26 cellular contexts compared by ENCODE assay signal in the genomic region with DNA sequence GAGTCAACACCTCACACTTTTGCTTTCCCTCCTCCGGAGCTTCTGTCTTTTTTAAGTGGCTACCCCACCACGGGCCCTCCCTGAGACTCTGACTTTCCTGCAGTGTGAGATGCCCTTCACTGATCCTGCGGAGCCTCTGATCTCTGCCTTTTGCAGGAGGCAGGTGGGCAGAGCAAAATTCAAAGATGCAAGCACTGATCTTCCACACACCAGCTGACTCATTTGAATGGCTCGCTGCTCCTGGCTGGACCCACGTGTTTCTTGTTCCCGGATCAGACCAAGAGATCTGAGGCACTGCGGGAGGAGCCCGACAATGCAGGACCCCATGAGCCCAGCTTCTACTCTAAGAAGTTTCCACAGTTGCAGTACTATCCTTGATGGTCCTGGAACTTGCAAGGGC.
A peak's percentile ranks its signal among the peaks of the same experiment; 100 is the strongest.
DNase-seq lines count a peak whose midpoint lies in the region; ATAC-seq, FAIRE-seq and TF ChIP-seq lines count a peak whose summit lies in the region.
"Had no signal": no experiment of that assay in that cellular context is flagged by ENCODE, and none has a peak within 500 bp of the region (broad histone marks: within the 10 kb centered on the region; RNA-seq: fewer than 3 reads in every experiment).

No MANE protein-coding gene starts in this region.

- no peak; the same call in 1 of the 3 replicates for ATAC-seq in GM23338
- ATAC-seq in HG02610 (IDR thresholded peaks at IDR 0.05; ENCODE audit: unreplicated experiment): no peak
- ATAC-seq: left lobe of liver; natural killer cell; stimulated activated naive CD8-positive, alpha-beta T cell treated with anti-CD3 and anti-CD28 coated beads, Interleukin-15, amount 100 ng/mL, for 72 hours had no signal

- H3K9me2 ChIP-seq in GM23338 (ENCODE audit: insufficient read depth): peaks cover 14% of the 10 kb centered on the region

- H3K4me3 Mint-ChIP-seq in GM23338: no peak overlapping the region
- H3K4me3 Mint-ChIP-seq: mesothelial cell of epicardium; natural killer cell; stimulated activated naive CD8-positive, alpha-beta T cell treated with anti-CD3 and anti-CD28 coated beads, Interleukin-15, amount 100 ng/mL, for 72 hours; T-helper 1 cell treated with Interleukin-12 subunit alpha and Interleukin-12 subunit beta and Interleukin-4 antibody, amounts not matched to agents 30 μg/mL and 1 μg/mL, for 36 hours had no signal

- H3F3A ChIP-seq in GM23338 (replicated peaks; ENCODE audit: low read depth): no peaks in the 10 kb centered on the region
- H3F3A ChIP-seq in smooth muscle cell (ENCODE audit: low read depth): no peaks in the 10 kb centered on the region

- peaks cover 4% of the 10 kb centered on the region for H3K27me3 Mint-ChIP-seq in GM23338 (ENCODE audit: insufficient read depth, low read depth, poor library complexity)
- H3K27me3 Mint-ChIP-seq: stimulated activated naive CD8-positive, alpha-beta T cell treated with anti-CD3 and anti-CD28 coated beads, Interleukin-15, amount 100 ng/mL, for 72 hours had no signal

- no peak overlapping the region for H3K9ac ChIP-seq in smooth muscle cell (ENCODE audit: low read depth)

- H3K27ac ChIP-seq in GM23338 (ENCODE audit: low read depth): no peak overlapping the region
- H3K27ac ChIP-seq in smooth muscle cell (ENCODE audit: low read depth): no peak overlapping the region
- no peak overlapping the region for H3K27ac ChIP-seq in esophagus squamous epithelium
- H3K27ac ChIP-seq: cardiac muscle cell, dorsolateral prefrontal cortex, tibial nerve, VCaP had no signal

- H3K4me1 ChIP-seq in GM23338 (ENCODE audit: insufficient read depth) (peaks cover 7% of the 10 kb centered on the region), smooth muscle cell (ENCODE audit: low read depth) (no peaks in the 10 kb centered on the region), esophagus squamous epithelium (no peaks in the 10 kb centered on the region)
- H3K4me1 ChIP-seq: tibial nerve had no signal

- no peaks in the 10 kb centered on the region for H3K79me2 ChIP-seq in GM23338 (replicated peaks; ENCODE audit: insufficient read depth)
- H3K79me2 ChIP-seq in smooth muscle cell (ENCODE audit: low read depth): no peaks in the 10 kb centered on the region

- TF ChIP-seq CTCF in GM23338 (conservative IDR thresholded peaks at IDR 0.05; ENCODE audit: low read depth in 2 of 2): no peak
- TF ChIP-seq CTCF in epithelial cell of proximal tubule (conservative IDR thresholded peaks at IDR 0.05; ENCODE audit: low read depth, low read length): no peak
- no peak for TF ChIP-seq CTCF in smooth muscle cell (IDR thresholded peaks at IDR 0.05; ENCODE audit: borderline replicate concordance, insufficient read depth, poor library complexity, severe bottlenecking)
- TF ChIP-seq CTCF in esophagus squamous epithelium (IDR thresholded peaks at IDR 0.05): no peak

- H3K27me3 ChIP-seq in GM23338 (ENCODE audit: insufficient read depth) (no peaks in the 10 kb centered on the region), smooth muscle cell (ENCODE audit: low read depth) (peaks cover 4% of the 10 kb centered on the region), esophagus squamous epithelium (no peaks in the 10 kb centered on the region)
- H3K27me3 ChIP-seq: cardiac muscle cell, tibial nerve had no signal

- H3K27ac Mint-ChIP-seq in GM23338: no peak overlapping the region
- H3K27ac Mint-ChIP-seq: mesothelial cell of epicardium; natural killer cell; stimulated activated naive CD8-positive, alpha-beta T cell treated with anti-CD3 and anti-CD28 coated beads, Interleukin-15, amount 100 ng/mL, for 72 hours; T-helper 1 cell treated with Interleukin-12 subunit alpha and Interleukin-12 subunit beta and Interleukin-4 antibody, amounts not matched to agents 30 μg/mL and 1 μg/mL, for 36 hours had no signal

- no peak for TF ChIP-seq POLR2A in esophagus squamous epithelium (IDR thresholded peaks at IDR 0.05)

- H2AFZ ChIP-seq in GM23338 (peak overlapping the region; percentile 64; the same call in 1 of the 2 replicates), smooth muscle cell (ENCODE audit: low read depth) (no peak overlapping the region)

- no peaks in the 10 kb centered on the region for H4K20me1 ChIP-seq in GM23338 (replicated peaks; ENCODE audit: insufficient read depth)
- H4K20me1 ChIP-seq in smooth muscle cell (ENCODE audit: low read depth): no peaks in the 10 kb centered on the region

- H3K4me2 ChIP-seq in GM23338 (no peak overlapping the region), smooth muscle cell (no peak overlapping the region)

- no peak overlapping the region for H3K4me3 ChIP-seq in GM23338
- no peak overlapping the region for H3K4me3 ChIP-seq in epithelial cell of proximal tubule (ENCODE audit: low read depth, low read length)
- H3K4me3 ChIP-seq in smooth muscle cell: no peak overlapping the region
- no peak overlapping the region for H3K4me3 ChIP-seq in esophagus squamous epithelium
- H3K4me3 ChIP-seq: cardiac muscle cell, dorsolateral prefrontal cortex, HAP-1, tibial nerve had no signal

- no peak for FAIRE-seq in RCC 7860 (lab: Jason Lieb, UNC)
- FAIRE-seq: frontal cortex had no signal

- no peaks in the 10 kb centered on the region for H3K9me3 Mint-ChIP-seq in GM23338
- H3K9me3 Mint-ChIP-seq: mesothelial cell of epicardium; stimulated activated naive CD8-positive, alpha-beta T cell treated with anti-CD3 and anti-CD28 coated beads, Interleukin-15, amount 100 ng/mL, for 72 hours; T-helper 1 cell treated with Interleukin-12 subunit alpha and Interleukin-12 subunit beta and Interleukin-4 antibody, amounts not matched to agents 30 μg/mL and 1 μg/mL, for 36 hours had no signal

- intact Hi-C loops in esophagus squamous epithelium (cut with DNase I): no loop called here

- no peaks in the 10 kb centered on the region for H3K36me3 Mint-ChIP-seq in GM23338 (ENCODE audit: low read depth)
- H3K36me3 Mint-ChIP-seq: mesothelial cell of epicardium, natural killer cell had no signal

- DNase-seq in GM23338 (ENCODE audit: low spot score): no peak
- DNase-seq in RCC 7860 (ENCODE audit: low spot score): peak; percentile 3
- DNase-seq in epithelial cell of proximal tubule (ENCODE audit: low read depth): peak; percentile 27
- DNase-seq in non-pigmented ciliary epithelial cell (ENCODE audit: low read depth): peak; percentile 1
- DNase-seq in NCI-H1105 treated with DMSO at 0.1 percent for 48 hours (lab: John Stamatoyannopoulos, UW): no peak
- DNase-seq in smooth muscle cell (lab: John Stamatoyannopoulos, UW; ENCODE audit: unreplicated experiment): no peak
- DNase-seq in esophagus squamous epithelium (lab: John Stamatoyannopoulos, UW): no peak
- DNase-seq: activated CD4-positive, alpha-beta T cell treated with anti-CD3 and anti-CD28 coated beads, Interleukin-2, amount 50 U/mL, for 4 hours; activated effector memory CD4-positive, alpha-beta T cell treated with anti-CD3 and anti-CD28 coated beads, Interleukin-2, amount 50 U/mL, for 16 hours; DND-41; dorsolateral prefrontal cortex; natural killer cell; NCI-H1436 treated with DMSO at 0.1 percent for 48 hours; NCI-H748 treated with DMSO at 0.1 percent for 48 hours; Right ventricle myocardium superior; stimulated activated CD4-positive, alpha-beta T cell treated with anti-CD3 and anti-CD28 coated beads, Interleukin-4, amount 100 ng/mL, for 24 hours; stimulated activated naive CD8-positive, alpha-beta T cell treated with anti-CD3 and anti-CD28 coated beads, Interleukin-15, amount 100 ng/mL, for 72 hours had no signal

- H3K9me3 ChIP-seq in smooth muscle cell (replicated peaks; ENCODE audit: low read depth) (no peaks in the 10 kb centered on the region), esophagus squamous epithelium (no peaks in the 10 kb centered on the region)
- H3K9me3 ChIP-seq: HAP-1, tibial nerve had no signal

- H3K4me1 Mint-ChIP-seq in GM23338: peaks cover 16% of the 10 kb centered on the region
- H3K4me1 Mint-ChIP-seq: natural killer cell had no signal

- H3K36me3 ChIP-seq in GM23338 (ENCODE audit: insufficient read depth) (no peaks in the 10 kb centered on the region), smooth muscle cell (ENCODE audit: low read depth) (no peaks in the 10 kb centered on the region), esophagus squamous epithelium (no peaks in the 10 kb centered on the region)
- H3K36me3 ChIP-seq: cardiac muscle cell, HAP-1, tibial nerve had no signal

- WGBS in smooth muscle cell (ENCODE audit: low lambda C conversion rate): 66% methylated on average over 8 of the region's 8 CpGs
- 68 to 74% methylated on average over 4 to 6 of the region's 8 CpGs for WGBS in esophagus squamous epithelium, 2 donors

TF ChIP-seq in GM23338, 12 proteins besides CTCF, POLR2A, EP300 and RAD21 (continues in another document):
- TF ChIP-seq, protein P1, sequence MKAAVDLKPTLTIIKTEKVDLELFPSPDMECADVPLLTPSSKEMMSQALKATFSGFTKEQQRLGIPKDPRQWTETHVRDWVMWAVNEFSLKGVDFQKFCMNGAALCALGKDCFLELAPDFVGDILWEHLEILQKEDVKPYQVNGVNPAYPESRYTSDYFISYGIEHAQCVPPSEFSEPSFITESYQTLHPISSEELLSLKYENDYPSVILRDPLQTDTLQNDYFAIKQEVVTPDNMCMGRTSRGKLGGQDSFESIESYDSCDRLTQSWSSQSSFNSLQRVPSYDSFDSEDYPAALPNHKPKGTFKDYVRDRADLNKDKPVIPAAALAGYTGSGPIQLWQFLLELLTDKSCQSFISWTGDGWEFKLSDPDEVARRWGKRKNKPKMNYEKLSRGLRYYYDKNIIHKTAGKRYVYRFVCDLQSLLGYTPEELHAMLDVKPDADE (IDR thresholded peaks at IDR 0.05): no peak
- TF ChIP-seq POLR2AphosphoS5 (IDR thresholded peaks at IDR 0.05; ENCODE audit: low read depth) (no peak), EZH2phosphoT487 (IDR thresholded peaks at IDR 0.05; ENCODE audit: unreplicated experiment) (no peak), ZNF114 (CRISPR knock-in tag; IDR thresholded peaks at IDR 0.05) (no peak), CREB1 (CRISPR knock-in tag; IDR thresholded peaks at IDR 0.05; ENCODE audit: low read depth) (no peak), JUNB (IDR thresholded peaks at IDR 0.05; ENCODE audit: unreplicated experiment) (no peak)

Comparison
In these comparisons a context has a peak if more than half of its experiments do, and no peak if none do; other contexts are left out.
1. DNase-seq: peak in RCC 7860 (single experiment), epithelial cell of proximal tubule (single experiment) and non-pigmented ciliary epithelial cell (single experiment); none in GM23338 (single experiment), NCI-H1105 treated with DMSO at 0.1 percent for 48 hours (single experiment), smooth muscle cell (single experiment) and esophagus squamous epithelium (single experiment).